ENCODE assay signal across 1 cellular context in the genomic region with DNA sequence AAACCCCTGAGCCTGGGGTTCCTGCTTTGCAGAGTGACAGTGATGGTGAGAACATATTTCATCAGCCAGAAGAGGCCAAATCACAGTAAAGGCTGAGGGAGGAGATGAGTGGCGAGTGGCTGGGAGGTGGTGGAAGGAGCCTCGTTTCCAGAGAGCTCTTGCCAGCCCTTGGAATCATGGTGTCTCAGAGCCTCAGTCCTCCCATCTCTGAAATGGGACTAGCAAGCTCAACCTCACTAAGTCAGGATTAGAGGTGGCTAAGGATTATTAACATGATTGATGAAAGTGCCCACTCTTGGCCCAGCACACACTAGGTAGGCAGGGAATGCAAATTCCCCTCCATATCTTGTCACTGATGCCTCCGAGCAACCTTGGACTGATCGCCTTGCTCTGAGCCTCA.
TF ChIP-seq lines count a peak whose summit lies in the region.

No MANE protein-coding gene starts in this region.

TF ChIP-seq in K562, 482 proteins besides CTCF, POLR2A, EP300 and RAD21:
- TF ChIP-seq ZNF512 (tag; IDR thresholded peaks at IDR 0.05) (no peak), PTTG1 (tag; IDR thresholded peaks at IDR 0.05; ENCODE audit: low read depth) (no peak), ZNF592 (IDR thresholded peaks at IDR 0.05) (no peak), SMAD2 (IDR thresholded peaks at IDR 0.05; ENCODE audit: low read depth, low read length) (no peak), FOXK1 (CRISPR knock-in tag; IDR thresholded peaks at IDR 0.05; ENCODE audit: borderline replicate concordance) (no peak), RBM25 (IDR thresholded peaks at IDR 0.05; ENCODE audit: low read depth, low read length, severe bottlenecking) (peak; percentile 76), ZNF134 (CRISPR knock-in tag; conservative IDR thresholded peaks at IDR 0.05) (no peak), HDAC8 (tag; IDR thresholded peaks at IDR 0.05) (no peak), BCOR (IDR thresholded peaks at IDR 0.05) (peak; percentile 58; the same call in 1 of the 2 replicates), KDM1A (IDR thresholded peaks at IDR 0.05) (0 out of 4 replicates have a peak, but pooled peaks of 1 of the 2 experiments have one; percentile 16), RREB1 (CRISPR knock-in tag; IDR thresholded peaks at IDR 0.05) (no peak), FOXK2 (conservative IDR thresholded peaks at IDR 0.05 in 1 of 2, IDR thresholded peaks at IDR 0.05 in 1 of 2; ENCODE audit: low read depth in 2 of 2) (no peak)
- TF ChIP-seq, protein P1, sequence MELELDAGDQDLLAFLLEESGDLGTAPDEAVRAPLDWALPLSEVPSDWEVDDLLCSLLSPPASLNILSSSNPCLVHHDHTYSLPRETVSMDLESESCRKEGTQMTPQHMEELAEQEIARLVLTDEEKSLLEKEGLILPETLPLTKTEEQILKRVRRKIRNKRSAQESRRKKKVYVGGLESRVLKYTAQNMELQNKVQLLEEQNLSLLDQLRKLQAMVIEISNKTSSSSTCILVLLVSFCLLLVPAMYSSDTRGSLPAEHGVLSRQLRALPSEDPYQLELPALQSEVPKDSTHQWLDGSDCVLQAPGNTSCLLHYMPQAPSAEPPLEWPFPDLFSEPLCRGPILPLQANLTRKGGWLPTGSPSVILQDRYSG (tag; conservative IDR thresholded peaks at IDR 0.05; ENCODE audit: low read depth), result no peak
- TF ChIP-seq, protein P2, sequence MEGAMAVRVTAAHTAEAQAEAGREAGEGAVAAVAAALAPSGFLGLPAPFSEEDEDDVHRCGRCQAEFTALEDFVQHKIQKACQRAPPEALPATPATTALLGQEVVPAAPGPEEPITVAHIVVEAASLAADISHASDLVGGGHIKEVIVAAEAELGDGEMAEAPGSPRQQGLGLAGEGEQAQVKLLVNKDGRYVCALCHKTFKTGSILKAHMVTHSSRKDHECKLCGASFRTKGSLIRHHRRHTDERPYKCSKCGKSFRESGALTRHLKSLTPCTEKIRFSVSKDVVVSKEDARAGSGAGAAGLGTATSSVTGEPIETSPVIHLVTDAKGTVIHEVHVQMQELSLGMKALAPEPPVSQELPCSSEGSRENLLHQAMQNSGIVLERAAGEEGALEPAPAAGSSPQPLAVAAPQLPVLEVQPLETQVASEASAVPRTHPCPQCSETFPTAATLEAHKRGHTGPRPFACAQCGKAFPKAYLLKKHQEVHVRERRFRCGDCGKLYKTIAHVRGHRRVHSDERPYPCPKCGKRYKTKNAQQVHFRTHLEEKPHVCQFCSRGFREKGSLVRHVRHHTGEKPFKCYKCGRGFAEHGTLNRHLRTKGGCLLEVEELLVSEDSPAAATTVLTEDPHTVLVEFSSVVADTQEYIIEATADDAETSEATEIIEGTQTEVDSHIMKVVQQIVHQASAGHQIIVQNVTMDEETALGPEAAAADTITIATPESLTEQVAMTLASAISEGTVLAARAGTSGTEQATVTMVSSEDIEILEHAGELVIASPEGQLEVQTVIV (CRISPR knock-in tag; IDR thresholded peaks at IDR 0.05; ENCODE audit: borderline replicate concordance), result no peak
